9 cellular contexts compared by ENCODE assay signal in the genomic region with DNA sequence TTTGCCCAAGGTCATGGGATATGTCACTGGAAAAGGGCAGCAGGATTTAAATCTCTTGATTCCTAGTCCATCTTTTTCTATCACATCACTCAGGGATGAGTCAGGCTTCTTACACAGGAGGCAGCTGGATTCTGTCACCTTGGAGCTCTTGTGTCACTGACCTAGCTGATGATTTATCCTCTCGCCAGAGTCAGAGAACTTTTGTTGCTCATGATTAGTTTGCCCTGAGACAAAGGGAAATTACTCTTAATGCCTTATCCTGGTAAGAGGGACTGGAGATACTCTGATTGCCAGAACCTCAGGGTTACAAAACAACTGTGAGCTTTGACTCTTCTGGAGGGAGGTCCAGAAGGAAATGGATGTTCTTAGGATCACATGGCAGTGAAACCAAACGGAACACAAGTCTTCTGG. TPM values are rescaled to one million over a fixed set of nuclear protein-coding genes. Genes with fewer than 3 reads are reported as not detected.
DNase-seq lines count a peak whose midpoint lies in the region; ATAC-seq and TF ChIP-seq lines count a peak whose summit lies in the region.
"Had no signal": no experiment of that assay in that cellular context is flagged by ENCODE, and none has a peak within 500 bp of the region (broad histone marks: within the 10 kb centered on the region; RNA-seq: fewer than 3 reads in every experiment).

No MANE protein-coding gene starts in this region.

- H3K4me1 ChIP-seq in IMR-90 (ENCODE audit: control insufficient read depth, insufficient read depth, low read length), result peaks cover 5% of the 10 kb centered on the region

- CTCF ChIA-PET in AG04449 (lab: Yijun Ruan, JAX) (interaction anchor here (1.1 to 1.4 kb wide), 3 partner anchors 11 to 46 kb away, joined by 3 read pairs; no protein-coding TSS in a partner anchor), IMR-90 (lab: Yijun Ruan, JAX) (interaction anchor here (1.0 kb wide), 1 partner anchor 12 kb away, joined by 3 read pairs; no protein-coding TSS in a partner anchor)

- no peak overlapping the region; the same call in 2 of the 3 replicates for H2BK15ac ChIP-seq in IMR-90 (ENCODE audit: low read depth, low read length)

- 0 out of 2 replicates have a peak overlapping the region, but pooled peaks have one; percentile 15 for H2BK20ac ChIP-seq in IMR-90 (ENCODE audit: low read depth, low read length)

- peak overlapping the region; percentile 6 for H2AK9ac ChIP-seq in IMR-90 (replicated peaks; ENCODE audit: low read depth, low read length, poor library complexity)

- H2AK5ac ChIP-seq in IMR-90 (ENCODE audit: low read depth, low read length), result peak overlapping the region; percentile 32

- TF ChIP-seq POLR2A in IMR-90 (IDR thresholded peaks at IDR 0.05; ENCODE audit: low read depth, low read length), result no peak

- TF ChIP-seq RAD21 in IMR-90 (IDR thresholded peaks at IDR 0.05; ENCODE audit: low read length), result no peak

- TF ChIP-seq CTCF in AG04449 (IDR thresholded peaks at IDR 0.05; ENCODE audit: insufficient read depth, low read length, missing control alignments) (no peak), IMR-90 (conservative IDR thresholded peaks at IDR 0.05; ENCODE audit: low read depth, low read length) (no peak), dorsolateral prefrontal cortex (IDR thresholded peaks at IDR 0.05 in 54 of 56, conservative IDR thresholded peaks at IDR 0.05 in 2 of 56; ENCODE audit: low read depth in 1 of 56, partially characterized antibody in 56 of 56) (no peak)

- H3K36me3 ChIP-seq in IMR-90 (ENCODE audit: control insufficient read depth, insufficient read depth, low read length), result peaks cover 3% of the 10 kb centered on the region

- H3K4me3 ChIP-seq in AG04449 (ENCODE audit: low read depth, low read length) (no peak overlapping the region), IMR-90 (ENCODE audit: insufficient read depth, low read depth, low read length) (no peak overlapping the region), dorsolateral prefrontal cortex (no peak overlapping the region)

- H2AFZ ChIP-seq in IMR-90 (replicated peaks; ENCODE audit: low read length, poor library complexity), result no peak overlapping the region

- peak overlapping the region; percentile 54; the same call in 1 of the 2 replicates for H3K23ac ChIP-seq in IMR-90 (ENCODE audit: low read depth, low read length)

- peak overlapping the region; percentile 66 for H2BK120ac ChIP-seq in IMR-90 (ENCODE audit: low read depth, low read length)

- peaks cover 9% of the 10 kb centered on the region; the same call in 1 of the 2 replicates for H4K20me1 ChIP-seq in IMR-90 (ENCODE audit: insufficient read depth, low read length)

- H3K18ac ChIP-seq in IMR-90 (ENCODE audit: low read depth, low read length), result peak overlapping the region; percentile 18; the same call in 1 of the 2 replicates

- H3K56ac ChIP-seq in IMR-90 (ENCODE audit: extremely low read depth, insufficient read depth, low read length), result no peak overlapping the region

- peak overlapping the region; percentile 70 for H3K4ac ChIP-seq in IMR-90 (ENCODE audit: low read depth, low read length)

- peak; percentile 70 for ATAC-seq in IMR-90 (ENCODE audit: low read depth)

- H3K79me1 ChIP-seq in IMR-90 (ENCODE audit: low read depth in 1 of 2, low read length in 2 of 2), result peaks cover 0 to 13% of the 10 kb centered on the region in 2 experiments; a peak in 1 of 4 replicates

- intact Hi-C loops in IMR-90 (cut with micrococcal nuclease), result no loop called here
- intact Hi-C loops in dorsolateral prefrontal cortex (cut with DNase I), result no loop called here

- DNase-seq in AG04449 (ENCODE audit: low read depth, low spot score), result peak; percentile 36
- peak; percentile 93 for DNase-seq in IMR-90
- peak; percentile 68 for DNase-seq in dedifferentiated amniotic fluid mesenchymal stem cell (ENCODE audit: extremely low spot score)
- DNase-seq in lung microvascular endothelial cell (ENCODE audit: low read depth in 2 of 2), result peak; percentile 9 to 93
- no peak for DNase-seq in hippocampal formation (lab: John Stamatoyannopoulos, UW)
- DNase-seq in GM19238 (ENCODE audit: insufficient read length, low spot score), result no peak
- DNase-seq in dorsolateral prefrontal cortex, result no peak
- DNase-seq in pons (ENCODE audit: low spot score), result no peak
- DNase-seq: stimulated activated CD4-positive, alpha-beta T cell treated with anti-CD3 and anti-CD28 coated beads, Interleukin-4, amount 100 ng/mL, for 1 hour had no signal

- H3K14ac ChIP-seq in IMR-90 (replicated peaks; ENCODE audit: low read depth, low read length), result peak overlapping the region; percentile 49

- dilution Hi-C loops in IMR-90 (cut with HindIII; ENCODE audit: low sequenced_read_pairs, unreplicated experiment), result no loop called here

- no peak overlapping the region for H4K5ac ChIP-seq in IMR-90 (ENCODE audit: low read depth, low read length)

- H4K91ac ChIP-seq in IMR-90 (ENCODE audit: insufficient read depth, low read depth, low read length), result peak overlapping the region; percentile 13

- H3K27me3 ChIP-seq in IMR-90 (ENCODE audit: control insufficient read depth, insufficient read depth, low read length) (no peaks in the 10 kb centered on the region), dorsolateral prefrontal cortex (no peaks in the 10 kb centered on the region)

- H3K27ac ChIP-seq in IMR-90 (ENCODE audit: insufficient read depth, low read length), result peak overlapping the region; percentile 78
- H3K27ac ChIP-seq in dorsolateral prefrontal cortex, result peak overlapping the region in 29 of 59 donors; percentile 1 to 68 (median 30)

- no peaks in the 10 kb centered on the region for H3K9me3 ChIP-seq in IMR-90 (ENCODE audit: control insufficient read depth, insufficient read depth, low read length)

- H3K4me2 ChIP-seq in IMR-90 (ENCODE audit: low read depth, low read length), result peak overlapping the region; percentile 60

- WGBS in IMR-90 (ENCODE audit: extremely low coverage in 2 of 2, insufficient read length in 1 of 2), 2 experiments, result no CpG with 5 or more reads among the region's 2 CpGs

- in situ Hi-C loops in IMR-90 (cut with MboI; ENCODE audit: low sequenced_read_pairs), result no loop called here

- POLR2A ChIA-PET in AG04449 (lab: Yijun Ruan, JAX) (interaction anchor here (0.9 to 1.5 kb wide), 3 partner anchors 11 to 106 kb away, joined by 4 to 6 read pairs (median 4); partner anchors contain the start of gene RAB6A), IMR-90 (lab: Charles Lee; ENCODE audit: unreplicated experiment) (interaction anchor here (0.8 kb wide), 1 partner anchor 15 kb away, joined by 3 read pairs; no protein-coding TSS in a partner anchor)

- BruUV-seq in IMR-90 (replicated peaks; lab: Mats Ljungman, UMichigan), result no TSS peak

- H3K9me1 ChIP-seq in IMR-90 (ENCODE audit: insufficient read depth, low read length), result peaks cover 11% of the 10 kb centered on the region

- H2BK5ac ChIP-seq in IMR-90 (ENCODE audit: low read depth, low read length, poor library complexity, severe bottlenecking), result peak overlapping the region; percentile 79

- no peak overlapping the region for H3K9ac ChIP-seq in IMR-90 (ENCODE audit: low read depth, low read length)

- peak overlapping the region in 1 of 2 experiments; percentile 32; a peak in 2 of 4 replicates for H4K8ac ChIP-seq in IMR-90 (ENCODE audit: low read depth in 2 of 2, low read length in 2 of 2)

TF ChIP-seq in IMR-90, 13 proteins besides CTCF, POLR2A, EP300 and RAD21:
- TF ChIP-seq, protein P1, sequence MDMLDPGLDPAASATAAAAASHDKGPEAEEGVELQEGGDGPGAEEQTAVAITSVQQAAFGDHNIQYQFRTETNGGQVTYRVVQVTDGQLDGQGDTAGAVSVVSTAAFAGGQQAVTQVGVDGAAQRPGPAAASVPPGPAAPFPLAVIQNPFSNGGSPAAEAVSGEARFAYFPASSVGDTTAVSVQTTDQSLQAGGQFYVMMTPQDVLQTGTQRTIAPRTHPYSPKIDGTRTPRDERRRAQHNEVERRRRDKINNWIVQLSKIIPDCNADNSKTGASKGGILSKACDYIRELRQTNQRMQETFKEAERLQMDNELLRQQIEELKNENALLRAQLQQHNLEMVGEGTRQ (IDR thresholded peaks at IDR 0.05; ENCODE audit: low read depth, low read length), result no peak
- TF ChIP-seq CEBPB (IDR thresholded peaks at IDR 0.05; ENCODE audit: low read depth, low read length) (peak; percentile 66), FOS (IDR thresholded peaks at IDR 0.05; ENCODE audit: low read depth, low read length) (peak; percentile 67; the same call in 1 of the 2 replicates), BHLHE40 (IDR thresholded peaks at IDR 0.05; ENCODE audit: low read depth, low read length) (no peak), RCOR1 (IDR thresholded peaks at IDR 0.05; ENCODE audit: insufficient replicate concordance, low read length) (no peak)
TF ChIP-seq in IMR-90: peak in this region for 2.

RNA-seq across cellular contexts. Expression of gene COA4, which starts 10.1 kb away (rescaled TPM):
- total RNA-seq in IMR-90 (2012; rRNA removed) (78.0 and 95.5 TPM in 2 replicates), lung microvascular endothelial cell (42.9 and 59.1 TPM in 2 replicates), dorsolateral prefrontal cortex (10 to 100 TPM; 20.8 to 58.4 (median 35.4) TPM)
- polyA plus RNA-seq in IMR-90 (2012; rRNA removed), result 97.4 and 117 TPM in 2 replicates
- polyA plus RNA-seq in IMR-90 (2012; cell fraction: cytosol; rRNA removed), result 166 and 219 TPM in 2 replicates
- 67.1 and 69.9 TPM in 2 replicates for polyA plus RNA-seq in IMR-90 (2012; cell fraction: nucleus; rRNA removed; ENCODE audit: low replicate concordance)

RNA-seq across cellular contexts. Expression of gene PAAF1, which starts 10.2 kb away (rescaled TPM):
- 15.0 and 15.1 TPM in 2 replicates for total RNA-seq in IMR-90 (2012; rRNA removed)
- 12.6 and 16.4 TPM in 2 replicates for polyA plus RNA-seq in IMR-90 (2012; rRNA removed)
- polyA plus RNA-seq in IMR-90 (2012; cell fraction: cytosol; rRNA removed), result 4.6 and 6.3 TPM in 2 replicates
- 4.6 and 22.0 TPM in 2 replicates for polyA plus RNA-seq in IMR-90 (2012; cell fraction: nucleus; rRNA removed; ENCODE audit: low replicate concordance)
- 2.2 and 2.8 TPM in 2 replicates for total RNA-seq in lung microvascular endothelial cell
- total RNA-seq in dorsolateral prefrontal cortex, result 10 to 100 TPM; 27.3 to 94.7 (median 55.4) TPM

Comparison
In these comparisons a context has a peak if more than half of its experiments do, and no peak if none do; other contexts are left out.
1. DNase-seq: peak in AG04449 (single experiment), IMR-90 (single experiment), dedifferentiated amniotic fluid mesenchymal stem cell (single experiment) and lung microvascular endothelial cell (2 of 2); none in hippocampal formation (0 of 2), GM19238 (single experiment), dorsolateral prefrontal cortex (0 of 10) and pons (single experiment).